ENCODE assay signal across 22 cellular contexts in genomic region chr12:112852127-112852526, GRCh38. TPM values are rescaled to one million over a fixed set of nuclear protein-coding genes. Genes with fewer than 3 reads are reported as not detected.
"Had no signal": no experiment of that assay in that cellular context is flagged by ENCODE, and none has a peak within 500 bp of the region (broad histone marks: within the 10 kb centered on the region; RNA-seq: fewer than 3 reads in every experiment).

No MANE protein-coding gene starts in this region.

- H3K27ac ChIP-seq: colonic mucosa, foreskin keratinocyte, heart left ventricle, neutrophil, sigmoid colon, skin epidermis, testis, tibial nerve, upper lobe of right lung had no signal

- H3K9me3 ChIP-seq: colonic mucosa, heart left ventricle, mucosa of descending colon, neutrophil, sigmoid colon, testis, upper lobe of right lung had no signal

- H3K36me3 ChIP-seq: colonic mucosa, heart left ventricle, neutrophil, sigmoid colon, tibial nerve, upper lobe of right lung had no signal

- H3K4me1 ChIP-seq: colonic mucosa, foreskin keratinocyte, heart left ventricle, sigmoid colon, testis, tibial nerve, upper lobe of right lung had no signal

- H3K27me3 ChIP-seq: colonic mucosa, testis had no signal

- H3K9me3 Mint-ChIP-seq: stimulated activated naive B cell treated with anti-CD40 and anti-IgM and Interleukin-4, amounts not matched to agents 10 μg/mL and 1 μg/mL and 100 μg/mL, for 72 hours; stimulated activated naive CD8-positive, alpha-beta T cell treated with anti-CD3 and anti-CD28 coated beads, Interleukin-15, amount 100 ng/mL, for 72 hours had no signal

- H3K4me3 ChIP-seq: colonic mucosa, heart left ventricle, mucosa of descending colon, sigmoid colon, skin epidermis, testis, tibial nerve, upper lobe of right lung had no signal

- H3K4me1 Mint-ChIP-seq: stimulated activated naive B cell treated with anti-CD40 and anti-IgM and Interleukin-4, amounts not matched to agents 10 μg/mL and 1 μg/mL and 100 μg/mL, for 72 hours; stimulated activated naive CD8-positive, alpha-beta T cell treated with anti-CD3 and anti-CD28 coated beads, Interleukin-15, amount 100 ng/mL, for 72 hours had no signal

- H3K36me3 Mint-ChIP-seq: naive thymus-derived CD8-positive, alpha-beta T cell; stimulated activated naive B cell treated with anti-CD40 and anti-IgM and Interleukin-4, amounts not matched to agents 10 μg/mL and 1 μg/mL and 100 μg/mL, for 72 hours had no signal

- H3K27ac Mint-ChIP-seq: naive thymus-derived CD8-positive, alpha-beta T cell; stimulated activated naive B cell treated with anti-CD40 and anti-IgM and Interleukin-4, amounts not matched to agents 10 μg/mL and 1 μg/mL and 100 μg/mL, for 72 hours; stimulated activated naive CD8-positive, alpha-beta T cell treated with anti-CD3 and anti-CD28 coated beads, Interleukin-15, amount 100 ng/mL, for 72 hours had no signal

- DNase-seq: colonic mucosa; dermis blood vessel endothelial cell; erythroblast; foreskin keratinocyte; heart left ventricle; hippocampal formation; kidney glomerular epithelial cell; mammary epithelial cell; mucosa of descending colon; naive thymus-derived CD8-positive, alpha-beta T cell; posterior cingulate gyrus; sigmoid colon; stimulated activated CD4-positive, alpha-beta T cell treated with anti-CD3 and anti-CD28 coated beads, Interleukin-2, amount 100 ng/mL, for 24 hours; stimulated activated CD4-positive, alpha-beta T cell treated with anti-CD3 and anti-CD28 coated beads, Interleukin-4, amount 100 ng/mL, for 4 hours; stimulated activated naive B cell treated with anti-CD40 and anti-IgM and Interleukin-4, amounts not matched to agents 10 μg/mL and 1 μg/mL and 100 μg/mL, for 72 hours; stimulated activated naive CD8-positive, alpha-beta T cell treated with anti-CD3 and anti-CD28 coated beads, Interleukin-15, amount 100 ng/mL, for 72 hours; testis; upper lobe of right lung had no signal

- H3K4me3 Mint-ChIP-seq: naive thymus-derived CD8-positive, alpha-beta T cell; stimulated activated naive B cell treated with anti-CD40 and anti-IgM and Interleukin-4, amounts not matched to agents 10 μg/mL and 1 μg/mL and 100 μg/mL, for 72 hours; stimulated activated naive CD8-positive, alpha-beta T cell treated with anti-CD3 and anti-CD28 coated beads, Interleukin-15, amount 100 ng/mL, for 72 hours had no signal

RNA-seq across cellular contexts. Expression of gene OAS1, which starts 54.6 kb away (rescaled TPM):
- polyA plus RNA-seq: neural cell had no signal
